ENCODE assay signal across 17 cellular contexts in the genomic region with DNA sequence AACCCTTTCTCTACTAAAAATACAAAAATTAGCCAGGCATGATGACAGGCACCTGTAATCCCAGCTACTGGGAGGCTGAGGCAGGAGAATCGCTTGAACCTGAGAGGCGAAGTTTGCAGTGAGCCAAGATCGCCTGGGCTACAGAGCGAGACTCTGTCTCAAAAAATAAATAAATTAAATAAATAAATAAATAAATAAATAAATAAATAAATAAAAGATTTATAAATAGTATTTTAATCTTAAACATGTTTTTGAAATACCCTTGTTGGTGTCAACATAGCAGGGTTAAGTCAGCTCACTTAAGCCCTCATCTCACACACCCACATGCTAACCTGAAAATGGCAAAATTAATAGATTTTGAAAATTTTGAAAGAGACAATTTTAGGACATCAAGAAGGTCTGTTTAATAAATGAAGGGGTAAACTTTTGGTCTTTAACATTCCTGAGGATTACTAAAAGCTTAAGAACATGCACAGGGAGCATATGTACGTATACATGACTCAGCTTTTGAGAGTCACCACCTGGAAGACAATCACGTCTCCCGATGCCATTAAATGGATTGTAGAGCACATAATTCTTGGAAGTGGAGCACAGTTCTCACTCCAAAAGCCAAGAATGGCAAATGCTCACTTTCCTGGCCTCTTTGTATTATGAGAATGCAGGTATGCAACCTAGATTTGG.
DNase-seq lines count a peak whose midpoint lies in the region; ATAC-seq, FAIRE-seq and TF ChIP-seq lines count a peak whose summit lies in the region.
"Had no signal": no experiment of that assay in that cellular context is flagged by ENCODE, and none has a peak within 500 bp of the region (broad histone marks: within the 10 kb centered on the region; RNA-seq: fewer than 3 reads in every experiment).

No MANE protein-coding gene starts in this region.

- no peak for TF ChIP-seq POLR2A in K562 (conservative IDR thresholded peaks at IDR 0.05)

- H3K36me3 Mint-ChIP-seq in activated naive CD8-positive, alpha-beta T cell treated with anti-CD3 and anti-CD28 coated beads, Interleukin-2, amount 50 U/mL, for 24 hours (ENCODE audit: low read depth) = peaks cover 20% of the 10 kb centered on the region

- H3K79me1 ChIP-seq in mesendoderm (ENCODE audit: low read length) = no peaks in the 10 kb centered on the region

- no peak overlapping the region for H3K4me2 ChIP-seq in K562 (ENCODE audit: insufficient read depth, low read length)
- H3K4me2 ChIP-seq in mesendoderm (ENCODE audit: low read length) = no peak overlapping the region

- no TSS peak for BruUV-seq in K562 (replicated peaks; lab: Mats Ljungman, UMichigan)

- H3K4me1 ChIP-seq in K562 (replicated peaks in 1 of 2; ENCODE audit: control insufficient read depth in 2 of 2, insufficient read depth in 2 of 2, low read length in 2 of 2) (no peaks in the 10 kb centered on the region), mesendoderm (ENCODE audit: control insufficient read depth, low read depth, low read length) (no peaks in the 10 kb centered on the region)
- H3K4me1 ChIP-seq: ascending aorta, upper lobe of right lung had no signal

- H3K4me3 ChIP-seq in K562 = no peak overlapping the region
- H3K4me3 ChIP-seq in mesendoderm (ENCODE audit: low read length) = no peak overlapping the region
- H3K4me3 ChIP-seq: ascending aorta, upper lobe of right lung had no signal

- no peaks in the 10 kb centered on the region for H3K9me3 ChIP-seq in K562 (replicated peaks; ENCODE audit: control insufficient read depth, insufficient read depth, low read depth, low read length)
- H3K9me3 ChIP-seq: ascending aorta, upper lobe of right lung had no signal

- H3K9me1 ChIP-seq in K562 (ENCODE audit: control insufficient read depth, insufficient read depth, low read length) = no peaks in the 10 kb centered on the region

- CTCF ChIA-PET in K562 (lab: Yijun Ruan, JAX; ENCODE audit: low intra/inter-chr PET ratio) = interaction anchor here (0.6 kb wide), 1 partner anchor 81 kb away, joined by 3 read pairs; no protein-coding TSS in a partner anchor

- no peak overlapping the region for H3K27ac Mint-ChIP-seq in activated naive CD8-positive, alpha-beta T cell treated with anti-CD3 and anti-CD28 coated beads, Interleukin-2, amount 50 U/mL, for 24 hours
- H3K27ac Mint-ChIP-seq: activated CD8-positive, alpha-beta T cell treated with anti-CD3 and anti-CD28 coated beads for 36 hours; effector memory CD8-positive, alpha-beta T cell; immature natural killer cell had no signal

- H2BK120ac ChIP-seq in mesendoderm (ENCODE audit: low read depth, low read length) = no peak overlapping the region

- TF ChIP-seq EP300 in K562 (IDR thresholded peaks at IDR 0.05; ENCODE audit: low read length) = no peak

- H2BK5ac ChIP-seq in mesendoderm (ENCODE audit: low read length) = no peak overlapping the region

- TF ChIP-seq RAD21 in K562 (CRISPR knock-in tag; conservative IDR thresholded peaks at IDR 0.05 in 1 of 2, IDR thresholded peaks at IDR 0.05 in 1 of 2) = no peak

- intact Hi-C loops in K562 (cut with micrococcal nuclease) = no loop called here

- H3K9ac ChIP-seq in K562 (ENCODE audit: insufficient read depth in 1 of 2, low read depth in 2 of 2, low read length in 2 of 2) (no peak overlapping the region), mesendoderm (ENCODE audit: low read length) (no peak overlapping the region)

- no peaks in the 10 kb centered on the region for H4K20me1 ChIP-seq in K562 (replicated peaks; ENCODE audit: control insufficient read depth, insufficient read depth, low read length)

- H3K18ac ChIP-seq in mesendoderm (ENCODE audit: low read length) = peak overlapping the region; percentile 64

- no peaks in the 10 kb centered on the region for H3K27me3 ChIP-seq in K562 (ENCODE audit: control insufficient read depth in 2 of 2, insufficient read depth in 2 of 2, low read length in 2 of 2)
- H3K27me3 ChIP-seq in mesendoderm (ENCODE audit: insufficient read depth, low read length, poor library complexity) = no peaks in the 10 kb centered on the region
- H3K27me3 ChIP-seq: ascending aorta, upper lobe of right lung had no signal

- POLR2A ChIA-PET in K562 (lab: Yijun Ruan, JAX) = interaction anchor here (0.6 to 1.0 kb wide), 4 partner anchors 11 to 86 kb away, joined by 3 read pairs; no protein-coding TSS in a partner anchor

- H2BK15ac ChIP-seq in mesendoderm (replicated peaks; ENCODE audit: low read depth) = no peak overlapping the region

- no peaks in the 10 kb centered on the region for H3K36me3 ChIP-seq in K562 (ENCODE audit: control insufficient read depth, insufficient read depth, low read length)
- no peaks in the 10 kb centered on the region for H3K36me3 ChIP-seq in mesendoderm (ENCODE audit: control insufficient read depth, insufficient read depth, low read length)
- H3K36me3 ChIP-seq: ascending aorta, upper lobe of right lung had no signal

- no peak overlapping the region for H3K4me3 Mint-ChIP-seq in activated naive CD8-positive, alpha-beta T cell treated with anti-CD3 and anti-CD28 coated beads, Interleukin-2, amount 50 U/mL, for 24 hours
- H3K4me3 Mint-ChIP-seq: activated CD8-positive, alpha-beta T cell treated with anti-CD3 and anti-CD28 coated beads for 36 hours; effector memory CD8-positive, alpha-beta T cell; immature natural killer cell had no signal

- TF ChIP-seq CTCF in K562 (IDR thresholded peaks at IDR 0.05 in 2 of 3, conservative IDR thresholded peaks at IDR 0.05 in 1 of 3; ENCODE audit: insufficient read depth in 2 of 3, low read depth in 1 of 3, low read length in 3 of 3) = no peak

- H3K9me3 Mint-ChIP-seq in activated naive CD8-positive, alpha-beta T cell treated with anti-CD3 and anti-CD28 coated beads, Interleukin-2, amount 50 U/mL, for 24 hours = peaks cover 4% of the 10 kb centered on the region
- H3K9me3 Mint-ChIP-seq: activated CD8-positive, alpha-beta T cell treated with anti-CD3 and anti-CD28 coated beads for 36 hours; effector memory CD8-positive, alpha-beta T cell; immature natural killer cell had no signal

- H3K4ac ChIP-seq in mesendoderm (ENCODE audit: low read depth, low read length) = no peak overlapping the region

- no peaks in the 10 kb centered on the region for H3K27me3 Mint-ChIP-seq in activated naive CD8-positive, alpha-beta T cell treated with anti-CD3 and anti-CD28 coated beads, Interleukin-2, amount 50 U/mL, for 24 hours
- H3K27me3 Mint-ChIP-seq: activated CD8-positive, alpha-beta T cell treated with anti-CD3 and anti-CD28 coated beads for 36 hours; effector memory CD8-positive, alpha-beta T cell had no signal

- H3K79me2 ChIP-seq in K562 (ENCODE audit: control insufficient read depth, insufficient read depth, low read length) = no peaks in the 10 kb centered on the region
- H3K79me2 ChIP-seq in mesendoderm (ENCODE audit: control insufficient read depth, insufficient read depth, low read length) = no peaks in the 10 kb centered on the region

- H3K4me1 Mint-ChIP-seq in activated naive CD8-positive, alpha-beta T cell treated with anti-CD3 and anti-CD28 coated beads, Interleukin-2, amount 50 U/mL, for 24 hours = no peaks in the 10 kb centered on the region

- H2AK5ac ChIP-seq in mesendoderm (ENCODE audit: low read length) = no peak overlapping the region

- no peak overlapping the region for H3K23ac ChIP-seq in mesendoderm (ENCODE audit: low read length)

- ATAC-seq in K562 (no peak), HG03139 (IDR thresholded peaks at IDR 0.05; ENCODE audit: unreplicated experiment) (no peak)
- no peak for ATAC-seq in activated naive CD8-positive, alpha-beta T cell treated with anti-CD3 and anti-CD28 coated beads, Interleukin-2, amount 50 U/mL, for 24 hours
- ATAC-seq: activated CD8-positive, alpha-beta T cell treated with anti-CD3 and anti-CD28 coated beads for 36 hours; effector memory CD8-positive, alpha-beta T cell; upper lobe of right lung had no signal

- WGBS in K562 (ENCODE audit: insufficient coverage, low coverage, missing lambda C conversion rate) = 73% methylated on average over 7 of the region's 7 CpGs
- WGBS in mesendoderm (ENCODE audit: extremely low coverage, insufficient coverage, low lambda C conversion rate) = no CpG with 5 or more reads among the region's 7 CpGs

- peak; percentile 75 for DNase-seq in ELR (ENCODE audit: low read depth)
- no peak for DNase-seq in HTR-8/SVneo (ENCODE audit: insufficient read length, low spot score)
- no peak for DNase-seq in K562 (ENCODE audit: extremely low read depth in 1 of 4, low spot score in 3 of 4)
- no peak for DNase-seq in mesendoderm
- no peak for DNase-seq in effector CD4-positive, alpha-beta T cell
- DNase-seq in activated naive CD8-positive, alpha-beta T cell treated with anti-CD3 and anti-CD28 coated beads, Interleukin-2, amount 50 U/mL, for 24 hours = no peak
- no peak for DNase-seq in kidney glomerular epithelial cell (lab: John Stamatoyannopoulos, UW)
- DNase-seq: activated CD8-positive, alpha-beta T cell treated with anti-CD3 and anti-CD28 coated beads for 36 hours; activated naive CD4-positive, alpha-beta T cell treated with anti-CD3 and anti-CD28 coated beads, Interleukin-2, amount 50 U/mL, for 16 hours; activated T-cell treated with anti-CD3 and anti-CD28 coated beads, Interleukin-2, amount 50 U/mL, for 1 hour; effector memory CD8-positive, alpha-beta T cell; immature natural killer cell; NCI-H1105 treated with DMSO at 0.1 percent for 48 hours; T1000; upper lobe of right lung had no signal

- H4K8ac ChIP-seq in mesendoderm (ENCODE audit: low read depth, low read length) = no peak overlapping the region

- in situ Hi-C loops in K562 (cut with MboI) = no loop called here

- no peak overlapping the region for H3K27ac ChIP-seq in K562 (ENCODE audit: extremely low read depth, low read depth, low read length)
- H3K27ac ChIP-seq in mesendoderm (ENCODE audit: low read depth, low read length) = no peak overlapping the region
- H3K27ac ChIP-seq: ascending aorta, upper lobe of right lung had no signal

- H3K56ac ChIP-seq in mesendoderm (ENCODE audit: low read length) = no peak overlapping the region

- H2AFZ ChIP-seq in K562 (ENCODE audit: low read depth, low read length) = no peak overlapping the region

- FAIRE-seq in HTR-8/SVneo (lab: Jason Lieb, UNC) (peak; percentile 36), K562 (lab: Jason Lieb, UNC) (no peak)

- H4K5ac ChIP-seq in mesendoderm (ENCODE audit: low read length) = no peak overlapping the region

TF ChIP-seq in K562, 482 proteins besides CTCF, POLR2A, EP300 and RAD21 (continues in another document):
- peak; percentile 61 for TF ChIP-seq C11orf30 (IDR thresholded peaks at IDR 0.05; ENCODE audit: low read depth)
